Comparison of ENCODE assay signal across 7 cellular contexts in the genomic region with DNA sequence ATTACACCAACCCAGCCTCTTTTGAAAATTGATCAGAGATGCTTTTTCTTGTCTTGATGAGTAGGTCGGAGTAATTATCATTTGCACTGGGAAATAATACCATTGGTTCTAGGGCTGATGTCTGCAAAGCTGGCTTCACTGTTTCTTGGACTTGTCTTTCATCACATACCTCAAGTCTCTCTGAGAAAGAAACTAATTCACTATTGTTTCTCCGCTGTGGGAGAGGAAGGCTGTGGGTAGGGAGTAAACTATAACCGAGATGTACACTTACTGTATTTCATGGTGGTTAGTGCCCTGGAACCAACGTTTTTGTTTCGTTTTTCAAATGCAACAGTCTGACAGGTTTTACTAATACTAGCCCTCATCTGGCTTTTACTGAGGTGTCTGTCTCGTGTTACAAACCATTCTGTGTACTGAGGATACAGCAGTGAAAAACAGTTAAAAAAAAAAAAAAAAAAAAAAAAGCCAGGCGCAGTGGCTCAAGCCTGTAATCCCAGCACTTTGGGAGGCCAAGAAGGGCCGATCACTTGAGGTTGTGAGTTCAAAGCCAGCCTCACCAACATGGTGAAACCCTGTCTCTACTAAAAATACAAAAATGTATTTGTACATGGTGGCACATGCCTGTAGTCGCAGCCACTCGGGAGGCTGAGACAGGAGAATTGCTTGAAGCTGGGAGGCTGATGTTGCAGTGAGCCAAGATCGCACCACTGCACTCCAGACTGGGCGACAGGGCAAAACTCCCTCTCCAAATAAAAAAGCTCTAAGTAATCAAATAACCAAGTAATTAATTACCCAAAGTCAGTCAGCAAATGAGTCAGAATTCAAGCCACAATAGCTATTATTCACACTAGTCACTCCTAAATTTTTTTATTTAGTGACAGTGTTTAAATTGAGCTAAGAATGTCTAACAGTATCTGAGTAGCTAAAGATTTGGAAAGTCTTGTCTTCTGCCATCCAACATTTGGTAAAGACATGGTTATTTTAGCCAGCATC. TPM values are rescaled to one million over a fixed set of nuclear protein-coding genes. Genes with fewer than 3 reads are reported as not detected.
A peak's percentile ranks its signal among the peaks of the same experiment; 100 is the strongest.
DNase-seq lines count a peak whose midpoint lies in the region; ATAC-seq, FAIRE-seq and TF ChIP-seq lines count a peak whose summit lies in the region.

No MANE protein-coding gene starts in this region.

- no peak overlapping the region for H2AFZ ChIP-seq in GM12878 (ENCODE audit: control insufficient read depth, low read depth, low read length)

- RAD21 ChIA-PET in GM12878 (lab: Charles Lee; ENCODE audit: unreplicated experiment) = interaction anchor here (0.7 to 3.9 kb wide), 20 partner anchors 10 to 399 kb away, joined by 3 to 30 read pairs (median 4); partner anchors contain the start of genes B3GALNT2, RBM34 and TOMM20

- TF ChIP-seq CTCF in GM12878 (IDR thresholded peaks at IDR 0.05 in 2 of 3, conservative IDR thresholded peaks at IDR 0.05 in 1 of 3; ENCODE audit: control insufficient read depth in 2 of 3, extremely low read depth in 1 of 3, insufficient read depth in 1 of 3, low read depth in 3 of 3, low read length in 3 of 3) (no peak), uterus (IDR thresholded peaks at IDR 0.05) (no peak)

- H3K27me3 ChIP-seq in GM12878 (replicated peaks in 1 of 2; ENCODE audit: control insufficient read depth in 2 of 2, insufficient read depth in 2 of 2, low read length in 1 of 2) (no peaks in the 10 kb centered on the region), uterus (no peaks in the 10 kb centered on the region)

- H3K4me1 ChIP-seq in GM12878 (ENCODE audit: control insufficient read depth, insufficient read depth, low read length) (peaks cover 17% of the 10 kb centered on the region), uterus (no peaks in the 10 kb centered on the region)

- peak; percentile 35 for DNase-seq in M059J (ENCODE audit: low read depth)
- DNase-seq in GM12878 (ENCODE audit: low read depth, low spot score) = peak; percentile 86
- DNase-seq in uterus = no peak
- no peak for DNase-seq in substantia nigra (lab: John Stamatoyannopoulos, UW)
- no peak for DNase-seq in AG08395 (ENCODE audit: low spot score)

- peaks cover 13 to 14% of the 10 kb centered on the region in 2 experiments for H3K36me3 ChIP-seq in GM12878 (ENCODE audit: control insufficient read depth in 2 of 2, insufficient read depth in 2 of 2, low read length in 1 of 2)
- no peaks in the 10 kb centered on the region for H3K36me3 ChIP-seq in uterus

- no peaks in the 10 kb centered on the region for H3K9me3 ChIP-seq in GM12878 (replicated peaks; ENCODE audit: control insufficient read depth, insufficient read depth, low read length)
- no peaks in the 10 kb centered on the region for H3K9me3 ChIP-seq in uterus

- H3K9ac ChIP-seq in GM12878 (ENCODE audit: control insufficient read depth, insufficient read depth, low read length) = peak overlapping the region; percentile 30; the same call in 1 of the 2 replicates

- TF ChIP-seq EP300 in GM12878 (IDR thresholded peaks at IDR 0.05; ENCODE audit: borderline replicate concordance in 1 of 2, control insufficient read depth in 1 of 2, low read depth in 2 of 2, low read length in 2 of 2) = peak in 1 of 2 experiments; percentile 28; a peak in 1 of 4 replicates

- peak overlapping the region; percentile 32 for H3K4me2 ChIP-seq in GM12878 (ENCODE audit: control insufficient read depth, insufficient read depth)

- H3K4me3 ChIP-seq in GM12878 = peak overlapping the region; percentile 60; the same call in 1 of the 2 replicates
- no peak overlapping the region for H3K4me3 ChIP-seq in uterus

- TF ChIP-seq POLR2A in GM12878 (IDR thresholded peaks at IDR 0.05; ENCODE audit: low read depth, low read length) (no peak), uterus (IDR thresholded peaks at IDR 0.05) (no peak)

- FAIRE-seq in GM12878 (lab: Jason Lieb, UNC) = peak; percentile 95

- TF ChIP-seq RAD21 in GM12878 (IDR thresholded peaks at IDR 0.05; ENCODE audit: insufficient read depth, low read depth, low read length) = no peak

- H4K20me1 ChIP-seq in GM12878 (ENCODE audit: control insufficient read depth, insufficient read depth) = no peaks in the 10 kb centered on the region

- no TSS peak for BruUV-seq in GM12878 (replicated peaks; lab: Mats Ljungman, UMichigan)

- CTCF ChIA-PET in GM12878 (lab: Yijun Ruan, JAX) = interaction anchor here (0.6 to 6.2 kb wide), 31 partner anchors 11 to 621 kb away, joined by 3 to 64 read pairs (median 3); partner anchors contain the start of genes B3GALNT2, RBM34 and TOMM20

- H3K79me2 ChIP-seq in GM12878 (ENCODE audit: control insufficient read depth, insufficient read depth, low read length) = no peaks in the 10 kb centered on the region

- SMC1A ChIA-PET in GM12878 (lab: Charles Lee; ENCODE audit: uncharacterized antibody, unreplicated experiment) = interaction anchor here (0.6 to 3.8 kb wide), 28 partner anchors 10 to 732 kb away, joined by 3 to 46 read pairs (median 4); partner anchors contain the start of genes RBM34 and TOMM20

- ATAC-seq in GM18517 (IDR thresholded peaks at IDR 0.05; ENCODE audit: unreplicated experiment) (peak; percentile 85), GM21737 (IDR thresholded peaks at IDR 0.05; ENCODE audit: unreplicated experiment) (peak; percentile 85), GM12878 (peak; percentile 87)

- in situ Hi-C loops in GM12878 (cut with MboI) = no loop called here

- H3K27ac ChIP-seq in GM12878 (ENCODE audit: control insufficient read depth, insufficient read depth) (peak overlapping the region; percentile 43), uterus (no peak overlapping the region), substantia nigra (ENCODE audit: low read depth, low read length, poor library complexity, severe bottlenecking) (no peak overlapping the region)

- POLR2A ChIA-PET in GM12878 (lab: Charles Lee) = interaction anchor here (0.6 to 1.6 kb wide), 13 partner anchors 8 to 1317 kb away, joined by 3 to 12 read pairs (median 4); partner anchors contain the start of gene RBM34

- intact Hi-C loops in GM12878 (cut with micrococcal nuclease; ENCODE audit: unreplicated experiment) (loop anchor here (2.0 to 5.0 kb wide), 3 partner anchors 23 to 387 kb away; partner anchors contain the start of gene TOMM20), uterus (cut with DNase I; ENCODE audit: low total_unique reads) (no loop called here)

- 14% methylated on average over 12 of the region's 12 CpGs for WGBS in GM12878 (ENCODE audit: insufficient coverage, insufficient replicate concordance, low lambda C conversion rate, missing lambda C conversion rate)

TF ChIP-seq in GM12878, 131 proteins besides CTCF, POLR2A, EP300 and RAD21 (continues in another document):
- TF ChIP-seq, protein P1, sequence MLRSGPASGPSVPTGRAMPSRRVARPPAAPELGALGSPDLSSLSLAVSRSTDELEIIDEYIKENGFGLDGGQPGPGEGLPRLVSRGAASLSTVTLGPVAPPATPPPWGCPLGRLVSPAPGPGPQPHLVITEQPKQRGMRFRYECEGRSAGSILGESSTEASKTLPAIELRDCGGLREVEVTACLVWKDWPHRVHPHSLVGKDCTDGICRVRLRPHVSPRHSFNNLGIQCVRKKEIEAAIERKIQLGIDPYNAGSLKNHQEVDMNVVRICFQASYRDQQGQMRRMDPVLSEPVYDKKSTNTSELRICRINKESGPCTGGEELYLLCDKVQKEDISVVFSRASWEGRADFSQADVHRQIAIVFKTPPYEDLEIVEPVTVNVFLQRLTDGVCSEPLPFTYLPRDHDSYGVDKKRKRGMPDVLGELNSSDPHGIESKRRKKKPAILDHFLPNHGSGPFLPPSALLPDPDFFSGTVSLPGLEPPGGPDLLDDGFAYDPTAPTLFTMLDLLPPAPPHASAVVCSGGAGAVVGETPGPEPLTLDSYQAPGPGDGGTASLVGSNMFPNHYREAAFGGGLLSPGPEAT (IDR thresholded peaks at IDR 0.05; ENCODE audit: low read depth) = no peak
- TF ChIP-seq HDAC6 (IDR thresholded peaks at IDR 0.05; ENCODE audit: unreplicated experiment) = no peak

RNA-seq across cellular contexts. Expression of gene TOMM20, which starts 23.3 kb away (rescaled TPM):
- total RNA-seq in M059J (2014; rRNA removed; shearing (Covaris generic)) = 44.5 and 72.8 TPM in 2 replicates
- 52.5 and 52.8 TPM in 2 replicates for total RNA-seq in GM12878 (2013; cell fraction: nucleolus; rRNA removed)
- total RNA-seq in GM12878 (2014; rRNA removed) (75.1 and 89.7 TPM in 2 replicates), GM12878 (2014; rRNA removed; fragmentation: Illumina TruSeq; extraction: Trizol) (58.8 and 59.9 TPM in 2 replicates), GM12878 (2021) (120 and 125 TPM in 2 replicates), uterus (100 to 1,000 TPM in 2 of 4 donors, 10 to 100 TPM in 2; 72.9 to 149 (median 110) TPM)
- 58.2 TPM for polyA plus RNA-seq in GM12878 (2011; ENCODE audit: low read depth)
- polyA plus RNA-seq in GM12878 (2011; rRNA removed) (138 and 178 TPM in 2 replicates), GM12878 (2014; fragmentation: Illumina TruSeq; extraction: Trizol) (95.3 and 116 TPM in 2 replicates), GM12878 (2014; fragmentation: Nextera tagmentation; extraction: Ambion mirVana) (10 to 100 TPM; 39.8 to 60.1 TPM), GM12878 (2014; rRNA removed) (58.2 and 66.2 TPM in 2 replicates), GM12878 (2016; fragmentation: Nextera tagmentation; extraction: Ambion mirVana) (10 to 100 TPM; 68.4 to 71.9 TPM)
- polyA plus RNA-seq in GM12878 (2011; cell fraction: cytosol; rRNA removed) = 43.9 and 51.8 TPM in 2 replicates
- 31.3 TPM in 2 replicates for polyA plus RNA-seq in GM12878 (2011; cell fraction: nucleus; rRNA removed)
- polyA plus RNA-seq in GM12878 (2012) = 94.4 and 116 TPM in 2 replicates
- polyA minus RNA-seq in GM12878 (2011; rRNA and poly(A)+ RNA removed) = 35.0 and 43.1 TPM in 2 replicates
- polyA minus RNA-seq in GM12878 (2011; cell fraction: cytosol; rRNA and poly(A)+ RNA removed) = 27.3 and 28.9 TPM in 2 replicates
- polyA minus RNA-seq in GM12878 (2011; cell fraction: nucleus; rRNA and poly(A)+ RNA removed) = 15.8 and 28.3 TPM in 2 replicates

RNA-seq across cellular contexts. Expression of gene RBM34, which starts 55.7 kb away (rescaled TPM):
- 73.0 and 82.7 TPM in 2 replicates for total RNA-seq in M059J (2014; rRNA removed; shearing (Covaris generic))
- total RNA-seq in GM12878 (2013; cell fraction: nucleolus; rRNA removed) = 98.8 and 100 TPM in 2 replicates
- 61.2 and 83.5 TPM in 2 replicates for total RNA-seq in GM12878 (2014; rRNA removed)
- 119 and 132 TPM in 2 replicates for total RNA-seq in GM12878 (2014; rRNA removed; fragmentation: Illumina TruSeq; extraction: Trizol)
- total RNA-seq in GM12878 (2021) = 89.2 and 95.2 TPM in 2 replicates
- 36.8 TPM for polyA plus RNA-seq in GM12878 (2011; ENCODE audit: low read depth)
- polyA plus RNA-seq in GM12878 (2011; rRNA removed) = 55.7 and 103 TPM in 2 replicates
- polyA plus RNA-seq in GM12878 (2011; cell fraction: cytosol; rRNA removed) = 38.1 and 41.8 TPM in 2 replicates
- polyA plus RNA-seq in GM12878 (2011; cell fraction: nucleus; rRNA removed) = 29.9 and 35.9 TPM in 2 replicates
- polyA plus RNA-seq in GM12878 (2012) = 97.1 and 116 TPM in 2 replicates
- 89.9 and 127 TPM in 2 replicates for polyA plus RNA-seq in GM12878 (2014; fragmentation: Illumina TruSeq; extraction: Trizol)
- 100 to 1,000 TPM in 1 of 2 experiments, 10 to 100 TPM in 1; 98.2 to 124 TPM for polyA plus RNA-seq in GM12878 (2014; fragmentation: Nextera tagmentation; extraction: Ambion mirVana)
- 46.4 and 56.0 TPM in 2 replicates for polyA plus RNA-seq in GM12878 (2014; rRNA removed)
- 100 to 1,000 TPM; 119 to 130 TPM for polyA plus RNA-seq in GM12878 (2016; fragmentation: Nextera tagmentation; extraction: Ambion mirVana)
- polyA minus RNA-seq in GM12878 (2011; rRNA and poly(A)+ RNA removed) = 16.0 and 32.3 TPM in 2 replicates
- 8.3 and 22.2 TPM in 2 replicates for polyA minus RNA-seq in GM12878 (2011; cell fraction: cytosol; rRNA and poly(A)+ RNA removed)
- 28.5 and 31.9 TPM in 2 replicates for polyA minus RNA-seq in GM12878 (2011; cell fraction: nucleus; rRNA and poly(A)+ RNA removed)
- 100 to 1,000 TPM in 1 of 4 donors, 10 to 100 TPM in 3; 36.7 to 107 (median 56.3) TPM for total RNA-seq in uterus

Comparison
In these comparisons a context has a peak if more than half of its experiments do, and no peak if none do; other contexts are left out.
1. DNase-seq: peak in M059J (single experiment) and GM12878 (single experiment); none in uterus (0 of 2), substantia nigra (0 of 49) and AG08395 (single experiment).
2. Peak in every context shown above with its lines, with median percentiles within 50 percentile points of each other: ATAC-seq.